Comparison of ENCODE assay signal across 1 cellular context in the genomic region with DNA sequence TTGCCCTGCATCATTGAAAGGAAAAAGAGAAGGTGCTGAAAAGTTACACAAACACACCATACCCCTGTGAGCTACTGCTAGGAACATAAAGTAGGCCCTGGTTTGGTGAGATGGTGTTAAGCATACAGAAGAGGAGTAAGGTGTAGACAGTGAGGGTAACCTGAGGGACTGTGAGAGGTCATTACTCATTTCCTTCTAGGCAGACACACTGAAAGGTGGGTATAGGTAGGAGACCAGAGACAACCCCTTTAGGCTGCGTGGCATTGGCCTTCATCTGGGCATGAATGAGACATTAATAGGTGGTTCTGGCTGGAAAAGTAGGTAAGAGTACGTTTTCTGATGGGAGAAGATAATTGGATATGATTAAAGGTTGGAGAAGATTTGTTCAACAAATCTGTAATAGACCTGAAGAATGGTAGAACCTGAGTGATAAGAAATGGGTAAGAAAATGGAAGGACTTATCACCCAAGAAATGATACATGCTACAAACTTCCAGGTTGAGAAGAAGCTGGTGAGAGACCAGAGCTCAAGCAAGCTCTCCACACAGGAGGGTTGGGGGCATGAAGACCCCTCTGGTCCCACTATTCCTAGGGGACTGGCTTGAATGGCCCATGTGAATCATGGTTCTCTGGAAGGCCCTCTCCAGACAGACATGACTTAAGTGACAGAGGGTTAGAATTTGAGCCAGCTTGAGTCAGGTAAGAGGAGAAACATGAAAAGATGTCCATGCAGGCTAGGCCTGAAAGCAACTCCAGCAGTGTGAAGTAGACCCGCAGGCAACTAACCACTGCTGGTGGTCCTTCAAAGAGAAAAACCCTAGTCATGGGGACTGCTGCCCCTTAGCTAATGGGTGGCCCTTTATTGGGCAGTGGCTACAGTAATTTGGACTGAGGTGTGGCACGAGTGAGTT.
TF ChIP-seq lines count a peak whose summit lies in the region.

No MANE protein-coding gene starts in this region.

TF ChIP-seq in SK-N-SH, 30 proteins besides CTCF, POLR2A, EP300 and RAD21 (continued from another document):
- TF ChIP-seq POLR2AphosphoS5 (IDR thresholded peaks at IDR 0.05; ENCODE audit: low read depth, low read length), result peak; percentile 15; the same call in 1 of the 2 replicates
